1 cellular context compared by ENCODE assay signal in genomic region chr7:467393-467828, GRCh38.
TF ChIP-seq lines count a peak whose summit lies in the region.

No MANE protein-coding gene starts in this region.

TF ChIP-seq in HepG2, 621 proteins besides CTCF, POLR2A, EP300 and RAD21:
- TF ChIP-seq WIZ (CRISPR knock-in tag; IDR thresholded peaks at IDR 0.05): no peak
- TF ChIP-seq ZKSCAN5 (CRISPR knock-in tag; IDR thresholded peaks at IDR 0.05): peak; percentile 95
- no peak for TF ChIP-seq ZBTB14 (CRISPR knock-in tag; IDR thresholded peaks at IDR 0.05)
- no peak for TF ChIP-seq ZNF225 (CRISPR knock-in tag; IDR thresholded peaks at IDR 0.05)
- TF ChIP-seq NR2C2 (CRISPR knock-in tag; IDR thresholded peaks at IDR 0.05; ENCODE audit: borderline replicate concordance): no peak
- no peak for TF ChIP-seq REXO4 (CRISPR knock-in tag; IDR thresholded peaks at IDR 0.05; ENCODE audit: borderline replicate concordance)
- no peak for TF ChIP-seq ZHX2 (IDR thresholded peaks at IDR 0.05; ENCODE audit: low read depth)
- no peak for TF ChIP-seq ZHX2 (CRISPR knock-in tag; IDR thresholded peaks at IDR 0.05; ENCODE audit: borderline replicate concordance)
- TF ChIP-seq RELA (CRISPR knock-in tag; IDR thresholded peaks at IDR 0.05): no peak
TF ChIP-seq in HepG2: peak in this region for 1.
